7 cellular contexts compared by ENCODE assay signal in the genomic region with DNA sequence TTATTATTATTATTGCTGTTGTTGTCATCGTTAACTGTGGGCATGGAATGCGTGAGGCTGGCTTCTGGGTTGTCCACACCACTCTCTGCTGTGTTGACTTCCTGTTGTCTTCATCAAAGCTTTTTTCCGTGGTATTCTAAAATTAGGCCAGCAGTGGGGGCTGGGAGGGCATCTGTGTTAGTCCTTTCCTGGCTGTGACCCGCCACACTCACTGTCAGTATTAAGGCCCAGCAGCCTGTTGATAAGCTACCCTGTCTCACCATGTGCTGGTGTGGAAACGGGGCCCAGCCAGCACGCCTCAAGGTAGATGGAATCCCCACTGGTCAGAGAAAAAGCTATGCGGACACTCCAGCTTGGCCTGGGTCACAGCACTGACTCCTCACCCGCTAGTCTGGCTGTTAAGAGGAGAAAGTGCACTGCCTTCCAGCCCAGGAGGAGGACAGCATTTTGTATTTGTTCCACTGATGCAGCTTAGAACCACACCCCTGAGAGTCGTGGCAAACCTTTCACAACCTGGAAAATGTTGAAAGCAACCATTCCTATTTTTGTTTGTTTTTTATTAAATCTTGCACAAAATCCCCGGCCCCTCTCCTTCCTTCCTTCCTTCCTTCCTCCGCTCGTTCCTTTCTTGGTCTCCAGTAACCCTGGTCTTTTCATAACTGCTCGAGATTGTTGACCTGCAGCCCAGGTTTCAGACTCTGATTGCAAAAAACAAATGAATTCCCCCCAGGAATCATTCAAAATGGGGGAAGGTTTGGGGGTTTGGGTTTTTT. TPM values are rescaled to one million over a fixed set of nuclear protein-coding genes. Genes with fewer than 3 reads are reported as not detected.
DNase-seq lines count a peak whose midpoint lies in the region; ATAC-seq, FAIRE-seq and TF ChIP-seq lines count a peak whose summit lies in the region.
"Not testable (repeated sequence)": the region's sequence is repeated elsewhere in the genome, so short reads cannot be mapped to it uniquely, and the experiment has no call there.

No MANE protein-coding gene starts in this region.

- not testable (repeated sequence) for TF ChIP-seq CTCF in PC-3 (conservative IDR thresholded peaks at IDR 0.05; ENCODE audit: low read depth, low read length); endothelial cell (IDR thresholded peaks at IDR 0.05; ENCODE audit: unreplicated experiment); right lobe of liver (IDR thresholded peaks at IDR 0.05)

- not testable (repeated sequence) for H3K27me3 Mint-ChIP-seq in activated CD4-positive, alpha-beta memory T cell treated with anti-CD3 and anti-CD28 coated beads for 36 hours; activated naive CD4-positive, alpha-beta T cell treated with anti-CD3 and anti-CD28 coated beads, Interleukin-2, amount 50 U/mL, for 24 hours
- H3K27me3 Mint-ChIP-seq in endothelial cell (ENCODE audit: unreplicated experiment), result peaks cover 13% of the 10 kb centered on the region

- intact Hi-C loops in PC-3 (cut with micrococcal nuclease); right lobe of liver (cut with DNase I): not testable (repeated sequence)
- intact Hi-C loops in activated CD4-positive, alpha-beta memory T cell treated with anti-CD3 and anti-CD28 coated beads for 36 hours (cut with micrococcal nuclease), result loop anchor here (10.0 kb wide), 1 partner anchor 70 kb away; no protein-coding TSS in a partner anchor

- 0 out of 2 replicates have a peak, but pooled peaks cover 11% of the 10 kb centered on the region for H4K20me1 ChIP-seq in PC-3 (ENCODE audit: low read length)

- not testable (repeated sequence) for H3K79me2 ChIP-seq in PC-3 (ENCODE audit: low read length)

- not testable (repeated sequence) for H3K9me3 ChIP-seq in PC-3 (ENCODE audit: low read length); right lobe of liver; skeletal muscle tissue (ENCODE audit: control insufficient read depth in 3 of 3, low read length in 3 of 3)

- not testable (repeated sequence) for H3K9ac ChIP-seq in PC-3 (ENCODE audit: low read length); skeletal muscle tissue (ENCODE audit: low read depth in 1 of 3, low read length in 3 of 3)

- not testable (repeated sequence) for H3K4me3 ChIP-seq in PC-3 (ENCODE audit: low read length); right lobe of liver; skeletal muscle tissue (ENCODE audit: low read length in 3 of 3)

- peaks cover 87% of the 10 kb centered on the region for H3K36me3 ChIP-seq in PC-3 (ENCODE audit: low read depth, low read length)
- H3K36me3 ChIP-seq in right lobe of liver, result peaks cover 0 to 38% (median 5%) of the 10 kb centered on the region in 4 donors
- H3K36me3 ChIP-seq in skeletal muscle tissue (ENCODE audit: control insufficient read depth in 3 of 3, insufficient read depth in 3 of 3, low read length in 3 of 3), result peaks cover 36 to 60% (median 46%) of the 10 kb centered on the region in 3 donors

- TSS peak; percentile 34 for BruUV-seq in PC-3 (replicated peaks; lab: Mats Ljungman, UMichigan)

- not testable (repeated sequence) for TF ChIP-seq POLR2A in right lobe of liver (IDR thresholded peaks at IDR 0.05)

- CTCF ChIA-PET in PC-3 (lab: Charles Lee), result not testable (repeated sequence)
- CTCF ChIA-PET in activated CD4-positive, alpha-beta memory T cell treated with anti-CD3 and anti-CD28 coated beads for 36 hours (lab: Charles Lee), result interaction anchor here (1.4 kb wide), 1 partner anchor 11 kb away, joined by 4 read pairs; no protein-coding TSS in a partner anchor

- not testable (repeated sequence) for H3K9me2 ChIP-seq in PC-3 (replicated peaks; ENCODE audit: low read length)

- not testable (repeated sequence) for H3F3A ChIP-seq in PC-3 (ENCODE audit: low read length, unreplicated experiment)

- H3K4me2 ChIP-seq in PC-3 (ENCODE audit: low read length), result not testable (repeated sequence)

- H3K27me3 ChIP-seq in PC-3 (ENCODE audit: low read length); right lobe of liver; skeletal muscle tissue (ENCODE audit: control insufficient read depth in 3 of 3, insufficient read depth in 3 of 3, low read length in 3 of 3): not testable (repeated sequence)

- POLR2A ChIA-PET in PC-3 (lab: Charles Lee; ENCODE audit: unreplicated experiment); activated CD4-positive, alpha-beta memory T cell treated with anti-CD3 and anti-CD28 coated beads for 36 hours (lab: Charles Lee): not testable (repeated sequence)

- H2AFZ ChIP-seq in PC-3 (ENCODE audit: low read length), result not testable (repeated sequence)

- not testable (repeated sequence) for H3K4me3 Mint-ChIP-seq in activated CD4-positive, alpha-beta memory T cell treated with anti-CD3 and anti-CD28 coated beads for 36 hours
- H3K4me3 Mint-ChIP-seq in activated naive CD4-positive, alpha-beta T cell treated with anti-CD3 and anti-CD28 coated beads, Interleukin-2, amount 50 U/mL, for 24 hours, result peak overlapping the region; percentile 26
- H3K4me3 Mint-ChIP-seq in endothelial cell (ENCODE audit: unreplicated experiment), result peak overlapping the region; percentile 74

- H3K4me1 Mint-ChIP-seq in activated CD4-positive, alpha-beta memory T cell treated with anti-CD3 and anti-CD28 coated beads for 36 hours (ENCODE audit: low read depth), result peaks cover 61% of the 10 kb centered on the region
- H3K4me1 Mint-ChIP-seq in activated naive CD4-positive, alpha-beta T cell treated with anti-CD3 and anti-CD28 coated beads, Interleukin-2, amount 50 U/mL, for 24 hours, result peaks cover 76% of the 10 kb centered on the region
- peaks cover 38% of the 10 kb centered on the region for H3K4me1 Mint-ChIP-seq in endothelial cell (ENCODE audit: unreplicated experiment)

- ATAC-seq in PC-3, result not testable (repeated sequence)
- peak; percentile 21 to 49 (median 24) for ATAC-seq in right lobe of liver

- peak; percentile 75 for FAIRE-seq in GM19239 (lab: Jason Lieb, UNC)

- H3K27ac ChIP-seq in PC-3 (ENCODE audit: low read length); right lobe of liver: not testable (repeated sequence)
- H3K27ac ChIP-seq in skeletal muscle tissue (ENCODE audit: low read depth, low read length), result peak overlapping the region; percentile 48

- peaks cover 12% of the 10 kb centered on the region for H3K4me1 ChIP-seq in PC-3 (ENCODE audit: insufficient read depth, low read length)
- not testable (repeated sequence) for H3K4me1 ChIP-seq in right lobe of liver
- H3K4me1 ChIP-seq in skeletal muscle tissue (ENCODE audit: control insufficient read depth in 3 of 3, insufficient read depth in 3 of 3, low read length in 3 of 3), result peaks cover 2 to 38% (median 21%) of the 10 kb centered on the region in 3 donors

- WGBS in right lobe of liver (ENCODE audit: insufficient coverage, low coverage, low lambda C conversion rate, missing lambda C conversion rate), result 43% methylated on average over 9 of the region's 13 CpGs

- not testable (repeated sequence) for DNase-seq in GM19239 (ENCODE audit: insufficient read length, low spot score); PC-3; endothelial cell (ENCODE audit: low spot score); right lobe of liver
- DNase-seq in activated CD4-positive, alpha-beta memory T cell treated with anti-CD3 and anti-CD28 coated beads for 36 hours, result peak; percentile 52

- peak overlapping the region; percentile 81 for H3K27ac Mint-ChIP-seq in activated CD4-positive, alpha-beta memory T cell treated with anti-CD3 and anti-CD28 coated beads for 36 hours
- peak overlapping the region; percentile 82 for H3K27ac Mint-ChIP-seq in activated naive CD4-positive, alpha-beta T cell treated with anti-CD3 and anti-CD28 coated beads, Interleukin-2, amount 50 U/mL, for 24 hours
- H3K27ac Mint-ChIP-seq in endothelial cell (ENCODE audit: unreplicated experiment), result peak overlapping the region; percentile 86

- peaks cover 30% of the 10 kb centered on the region for H3K36me3 Mint-ChIP-seq in activated CD4-positive, alpha-beta memory T cell treated with anti-CD3 and anti-CD28 coated beads for 36 hours
- H3K36me3 Mint-ChIP-seq in activated naive CD4-positive, alpha-beta T cell treated with anti-CD3 and anti-CD28 coated beads, Interleukin-2, amount 50 U/mL, for 24 hours, result peaks cover 12% of the 10 kb centered on the region
- H3K36me3 Mint-ChIP-seq in endothelial cell (ENCODE audit: low read depth, unreplicated experiment), result peaks cover 28% of the 10 kb centered on the region

- H3K9me3 Mint-ChIP-seq in activated CD4-positive, alpha-beta memory T cell treated with anti-CD3 and anti-CD28 coated beads for 36 hours; activated naive CD4-positive, alpha-beta T cell treated with anti-CD3 and anti-CD28 coated beads, Interleukin-2, amount 50 U/mL, for 24 hours; endothelial cell (ENCODE audit: unreplicated experiment): not testable (repeated sequence)

RNA-seq across cellular contexts. Expression of gene PLD6, which starts 21.0 kb away (rescaled TPM):
- total RNA-seq in PC-3 (2014; rRNA removed), result 11.6 and 18.0 TPM in 2 replicates
- total RNA-seq in activated CD4-positive, alpha-beta memory T cell treated with anti-CD3 and anti-CD28 coated beads for 36 hours, result 1 to 10 TPM; 9.3 to 9.4 TPM
- total RNA-seq in endothelial cell (ENCODE audit: unreplicated experiment), result 0.21 TPM
- total RNA-seq in right lobe of liver, result 1 to 10 TPM in 5 of 6 experiments, under 1 TPM in 1; 0.68 to 3.6 (median 2.8) TPM
- 4.2 TPM for total RNA-seq in skeletal muscle tissue

RNA-seq across cellular contexts. Expression of gene FLCN, which starts 51.8 kb away (rescaled TPM):
- 30.6 and 30.8 TPM in 2 replicates for total RNA-seq in PC-3 (2014; rRNA removed)
- 10 to 100 TPM; 24.0 to 24.6 TPM for total RNA-seq in activated CD4-positive, alpha-beta memory T cell treated with anti-CD3 and anti-CD28 coated beads for 36 hours
- 50.4 TPM for total RNA-seq in endothelial cell (ENCODE audit: unreplicated experiment)
- 10 to 100 TPM; 25.4 to 44.3 (median 35.9) TPM for total RNA-seq in right lobe of liver
- 20.9 TPM for total RNA-seq in skeletal muscle tissue
